ENCODE assay signal across 1 cellular context in genomic region chr12:109999983-110000505, GRCh38.
TF ChIP-seq lines count a peak whose summit lies in the region.

No MANE protein-coding gene starts in this region.

TF ChIP-seq in HepG2, 621 proteins besides CTCF, POLR2A, EP300 and RAD21:
- TF ChIP-seq TEAD3 (CRISPR knock-in tag; optimal IDR thresholded peaks at IDR 0.05; ENCODE audit: borderline replicate concordance) (peak; percentile 21), IKZF5 (CRISPR knock-in tag; IDR thresholded peaks at IDR 0.05) (0 out of 2 replicates have a peak, but pooled peaks have one; percentile 36), ZFYVE20 (CRISPR knock-in tag; IDR thresholded peaks at IDR 0.05; ENCODE audit: borderline replicate concordance, low read depth) (no peak), ZNF17 (CRISPR knock-in tag; IDR thresholded peaks at IDR 0.05) (no peak), MAFG (CRISPR knock-in tag; IDR thresholded peaks at IDR 0.05) (no peak), RCOR2 (CRISPR knock-in tag; IDR thresholded peaks at IDR 0.05) (0 out of 2 replicates have a peak, but pooled peaks have one; percentile 19), BORCS8-MEF2B (CRISPR knock-in tag; IDR thresholded peaks at IDR 0.05) (peak; percentile 24; the same call in 1 of the 2 replicates), ZBTB26 (CRISPR knock-in tag; IDR thresholded peaks at IDR 0.05; ENCODE audit: borderline replicate concordance) (0 out of 2 replicates have a peak, but pooled peaks have one; percentile 47), MAFF (IDR thresholded peaks at IDR 0.05; ENCODE audit: low read depth, low read length) (peak; percentile 16; the same call in 1 of the 2 replicates), NFIC (IDR thresholded peaks at IDR 0.05; ENCODE audit: low read length) (no peak), ZNF275 (CRISPR knock-in tag; IDR thresholded peaks at IDR 0.05; ENCODE audit: borderline replicate concordance) (no peak), HDAC2 (CRISPR knock-in tag; IDR thresholded peaks at IDR 0.05) (0 out of 2 replicates have a peak, but pooled peaks have one; percentile 12), ZNF512B (CRISPR knock-in tag; IDR thresholded peaks at IDR 0.05; ENCODE audit: borderline replicate concordance) (no peak), GATAD1 (CRISPR knock-in tag; IDR thresholded peaks at IDR 0.05) (0 out of 2 replicates have a peak, but pooled peaks have one; percentile 12), XBP1 (CRISPR knock-in tag; IDR thresholded peaks at IDR 0.05) (no peak), ZNF547 (CRISPR knock-in tag; IDR thresholded peaks at IDR 0.05) (no peak), CSRNP2 (CRISPR knock-in tag; conservative IDR thresholded peaks at IDR 0.05; ENCODE audit: low read depth) (no peak), ARID2 (CRISPR knock-in tag; IDR thresholded peaks at IDR 0.05; ENCODE audit: borderline replicate concordance) (peak; percentile 62; the same call in 1 of the 2 replicates), PRDM10 (CRISPR knock-in tag; IDR thresholded peaks at IDR 0.05; ENCODE audit: low read depth) (peak; percentile 82; the same call in 1 of the 2 replicates), ZNF430 (CRISPR knock-in tag; IDR thresholded peaks at IDR 0.05) (0 out of 2 replicates have a peak, but pooled peaks have one; percentile 33), KMT2B (CRISPR knock-in tag; IDR thresholded peaks at IDR 0.05) (0 out of 2 replicates have a peak, but pooled peaks have one; percentile 43), KDM2A (CRISPR knock-in tag; IDR thresholded peaks at IDR 0.05; ENCODE audit: borderline replicate concordance, low read depth) (peak; percentile 29; the same call in 1 of the 2 replicates), U2AF2 (IDR thresholded peaks at IDR 0.05; ENCODE audit: low read depth, low read length) (no peak), ZNF772 (CRISPR knock-in tag; IDR thresholded peaks at IDR 0.05) (0 out of 2 replicates have a peak, but pooled peaks have one; percentile 37), REPIN1 (CRISPR knock-in tag; IDR thresholded peaks at IDR 0.05; ENCODE audit: borderline replicate concordance, low read depth) (peak; percentile 79; the same call in 1 of the 2 replicates), TBX2 (CRISPR knock-in tag; IDR thresholded peaks at IDR 0.05; ENCODE audit: borderline replicate concordance) (0 out of 2 replicates have a peak, but pooled peaks have one; percentile 34), ZNF564 (CRISPR knock-in tag; IDR thresholded peaks at IDR 0.05) (no peak), ZFX (CRISPR knock-in tag; IDR thresholded peaks at IDR 0.05; ENCODE audit: low read depth) (0 out of 2 replicates have a peak, but pooled peaks have one; percentile 10)
